ENCODE assay signal across 12 cellular contexts in the genomic region with DNA sequence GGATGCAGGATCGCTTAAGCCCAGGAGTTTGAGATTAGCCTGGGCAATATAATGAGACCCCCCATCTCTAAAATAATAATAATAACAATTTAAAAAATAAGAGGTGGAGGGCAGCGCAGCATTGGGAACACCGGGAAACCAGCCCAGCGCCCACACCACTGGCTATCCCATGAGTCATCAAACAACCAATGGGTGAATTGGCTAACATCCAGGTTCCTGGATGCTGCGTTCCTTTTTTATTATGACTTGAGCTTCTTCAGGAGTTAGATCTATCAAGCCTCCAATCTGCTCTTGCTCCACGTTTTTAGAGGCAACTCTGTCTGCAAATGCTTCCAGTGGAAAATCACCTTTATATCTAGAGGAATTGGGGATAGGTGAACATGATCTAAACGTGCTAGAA. TPM values are rescaled to one million over a fixed set of nuclear protein-coding genes. Genes with fewer than 3 reads are reported as not detected.
DNase-seq lines count a peak whose midpoint lies in the region; ATAC-seq, FAIRE-seq and TF ChIP-seq lines count a peak whose summit lies in the region.
"Had no signal": no experiment of that assay in that cellular context is flagged by ENCODE, and none has a peak within 500 bp of the region (broad histone marks: within the 10 kb centered on the region; RNA-seq: fewer than 3 reads in every experiment).

No MANE protein-coding gene starts in this region.

- no peak for FAIRE-seq in urothelium cell line (lab: Jason Lieb, UNC)

- no peaks in the 10 kb centered on the region for H3K4me1 ChIP-seq in breast epithelium

- H3K4me3 Mint-ChIP-seq in MCF 10A (ENCODE audit: unreplicated experiment) (no peak overlapping the region), osteocyte (ENCODE audit: unreplicated experiment) (no peak overlapping the region)
- H3K4me3 Mint-ChIP-seq: activated CD4-positive, alpha-beta T cell treated with anti-CD3 and anti-CD28 coated beads, Interleukin-2, amount 10 ng/mL, durations not matched to agents 24 days and 14 days; dendritic cell treated with granulocyte-macrophage colony-stimulating factor and Interleukin-4, amounts not matched to agents 40 ng/mL and 50 ng/mL, for 4 days had no signal

- POLR2A ChIA-PET in MCF 10A (lab: Yijun Ruan, JAX): interaction anchor here (1.0 kb wide), 1 partner anchor 168 kb away, joined by 3 read pairs; no protein-coding TSS in a partner anchor

- H3K27me3 ChIP-seq in breast epithelium: no peaks in the 10 kb centered on the region

- CTCF ChIA-PET in MCF 10A (lab: Yijun Ruan, JAX): interaction anchor here (0.6 to 1.4 kb wide), 4 partner anchors 166 to 850 kb away, joined by 3 read pairs; no protein-coding TSS in a partner anchor

- intact Hi-C loops in MCF 10A (cut with micrococcal nuclease): no loop called here
- intact Hi-C loops in breast epithelium (cut with DNase I; ENCODE audit: low total_unique reads): no loop called here

- no peak overlapping the region for H3K27ac ChIP-seq in breast epithelium
- H3K27ac ChIP-seq: thoracic aorta had no signal

- no peak for TF ChIP-seq POLR2A in breast epithelium (IDR thresholded peaks at IDR 0.05)

- H3K9me3 Mint-ChIP-seq in MCF 10A (ENCODE audit: unreplicated experiment) (no peaks in the 10 kb centered on the region), osteocyte (ENCODE audit: unreplicated experiment) (no peaks in the 10 kb centered on the region)
- H3K9me3 Mint-ChIP-seq: activated CD4-positive, alpha-beta T cell treated with anti-CD3 and anti-CD28 coated beads, Interleukin-2, amount 10 ng/mL, durations not matched to agents 24 days and 14 days; dendritic cell treated with granulocyte-macrophage colony-stimulating factor and Interleukin-4, amounts not matched to agents 40 ng/mL and 50 ng/mL, for 4 days had no signal

- H3K4me3 ChIP-seq in breast epithelium: no peak overlapping the region
- H3K4me3 ChIP-seq in fibroblast of villous mesenchyme (ENCODE audit: low read depth, low read length): no peak overlapping the region
- H3K4me3 ChIP-seq: thoracic aorta had no signal

- DNase-seq in MCF 10A (ENCODE audit: unreplicated experiment) (peak; percentile 89), breast epithelium (ENCODE audit: low spot score in 2 of 2) (no peak), amniotic epithelial cell (ENCODE audit: low read depth) (peak; percentile 80), fibroblast of villous mesenchyme (ENCODE audit: low read depth) (peak; percentile 79), urothelium cell line (ENCODE audit: low spot score) (peak; percentile 58), osteocyte (ENCODE audit: extremely low spot score, unreplicated experiment) (no peak), GM19238 (ENCODE audit: insufficient read length, low spot score) (no peak)
- DNase-seq: activated CD4-positive, alpha-beta T cell treated with anti-CD3 and anti-CD28 coated beads, Interleukin-2, amount 10 ng/mL, durations not matched to agents 24 days and 14 days; NCI-H1694 treated with DMSO at 0.1 percent for 48 hours had no signal

- ATAC-seq in GM21786 (IDR thresholded peaks at IDR 0.05; ENCODE audit: unreplicated experiment): no peak

- H3K4me1 Mint-ChIP-seq in MCF 10A (ENCODE audit: insufficient read depth, unreplicated experiment): peaks cover 12% of the 10 kb centered on the region
- peaks cover 13% of the 10 kb centered on the region for H3K4me1 Mint-ChIP-seq in osteocyte (ENCODE audit: unreplicated experiment)

- no TSS peak for BruUV-seq in MCF 10A (replicated peaks; lab: Mats Ljungman, UMichigan)

- TF ChIP-seq CTCF in MCF 10A (IDR thresholded peaks at IDR 0.05; ENCODE audit: unreplicated experiment): no peak
- no peak for TF ChIP-seq CTCF in breast epithelium (IDR thresholded peaks at IDR 0.05)
- TF ChIP-seq CTCF in fibroblast of villous mesenchyme (IDR thresholded peaks at IDR 0.05; ENCODE audit: insufficient read depth, low read depth, low read length): no peak
- no peak for TF ChIP-seq CTCF in osteocyte (IDR thresholded peaks at IDR 0.05)

- H3K27ac Mint-ChIP-seq in MCF 10A (ENCODE audit: low read depth, unreplicated experiment) (no peak overlapping the region), osteocyte (ENCODE audit: unreplicated experiment) (no peak overlapping the region)
- H3K27ac Mint-ChIP-seq: activated CD4-positive, alpha-beta T cell treated with anti-CD3 and anti-CD28 coated beads, Interleukin-2, amount 10 ng/mL, durations not matched to agents 24 days and 14 days; dendritic cell treated with granulocyte-macrophage colony-stimulating factor and Interleukin-4, amounts not matched to agents 40 ng/mL and 50 ng/mL, for 4 days had no signal

- no peaks in the 10 kb centered on the region for H3K9me3 ChIP-seq in breast epithelium
- H3K9me3 ChIP-seq: thoracic aorta had no signal

- H3K36me3 ChIP-seq in breast epithelium: no peaks in the 10 kb centered on the region
- H3K36me3 ChIP-seq: thoracic aorta had no signal

- peaks cover 50% of the 10 kb centered on the region for H3K36me3 Mint-ChIP-seq in MCF 10A (ENCODE audit: insufficient read depth, unreplicated experiment)
- H3K36me3 Mint-ChIP-seq in osteocyte (ENCODE audit: unreplicated experiment): peaks cover 2% of the 10 kb centered on the region

- no peaks in the 10 kb centered on the region for H3K27me3 Mint-ChIP-seq in MCF 10A (ENCODE audit: insufficient read depth, unreplicated experiment)
- no peaks in the 10 kb centered on the region for H3K27me3 Mint-ChIP-seq in osteocyte (ENCODE audit: unreplicated experiment)
- H3K27me3 Mint-ChIP-seq: activated CD4-positive, alpha-beta T cell treated with anti-CD3 and anti-CD28 coated beads, Interleukin-2, amount 10 ng/mL, durations not matched to agents 24 days and 14 days; dendritic cell treated with granulocyte-macrophage colony-stimulating factor and Interleukin-4, amounts not matched to agents 40 ng/mL and 50 ng/mL, for 4 days had no signal

RNA-seq across cellular contexts. Expression of a gene that starts 10.0 kb away (rescaled TPM):
- total RNA-seq in MCF 10A (2022): not detected in 2 replicates
- total RNA-seq in breast epithelium: 1 to 10 TPM in 2 of 3 donors, under 1 TPM in 1; 0.33 to 3.2 (median 1.6) TPM
- under 0.01 TPM in 1 of 2 replicates, not detected in the other for total RNA-seq in fibroblast of villous mesenchyme
- 0.29 and 0.70 TPM in 2 replicates for total RNA-seq in osteocyte

Comparison
In these comparisons a context has a peak if more than half of its experiments do, and no peak if none do; other contexts are left out.
1. DNase-seq: peak in MCF 10A (single experiment), amniotic epithelial cell (single experiment), fibroblast of villous mesenchyme (single experiment) and urothelium cell line (single experiment); none in breast epithelium (0 of 2), osteocyte (single experiment) and GM19238 (single experiment).